In the genomic region with DNA sequence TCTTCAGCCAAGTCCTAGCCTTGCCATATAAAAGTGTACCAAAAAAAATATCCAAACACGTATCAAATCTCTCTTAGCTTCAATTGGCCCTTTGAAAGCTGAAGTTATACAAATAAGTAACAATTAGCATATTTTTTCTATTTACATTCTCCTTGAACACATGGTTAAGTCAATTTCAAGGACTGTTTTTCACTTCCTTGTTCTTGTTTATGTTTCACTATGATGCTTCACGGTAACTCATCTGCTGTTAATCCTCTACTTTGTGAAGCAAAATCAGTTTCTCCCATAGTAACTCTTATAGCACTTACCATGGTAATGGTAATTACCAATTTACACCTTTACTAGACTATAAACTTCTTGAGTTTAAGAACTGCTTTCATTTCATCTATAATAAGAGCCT, we compare ENCODE assay signal across 11 cellular contexts. TPM values are rescaled to one million over a fixed set of nuclear protein-coding genes. Genes with fewer than 3 reads are reported as not detected.
A peak's percentile ranks its signal among the peaks of the same experiment; 100 is the strongest.
DNase-seq lines count a peak whose midpoint lies in the region; ATAC-seq and TF ChIP-seq lines count a peak whose summit lies in the region.
"Had no signal": no experiment of that assay in that cellular context is flagged by ENCODE, and none has a peak within 500 bp of the region (broad histone marks: within the 10 kb centered on the region; RNA-seq: fewer than 3 reads in every experiment).

No MANE protein-coding gene starts in this region.

- H3K4me2 ChIP-seq in OCI-LY7 (ENCODE audit: low read length) = peak overlapping the region; percentile 61

- intact Hi-C loops in OCI-LY7 (cut with micrococcal nuclease; ENCODE audit: unreplicated experiment) = no loop called here
- intact Hi-C loops in left cardiac atrium (cut with DNase I) = no loop called here

- DNase-seq in OCI-LY7 (ENCODE audit: low spot score) (peak; percentile 55), left cardiac atrium (no peak), kidney tubule cell (ENCODE audit: low spot score) (no peak), islet precursor cell (no peak), NCI-H2107 treated with DMSO at 0.1 percent for 48 hours (lab: John Stamatoyannopoulos, UW; ENCODE audit: unreplicated experiment) (no peak)
- DNase-seq: activated naive CD8-positive, alpha-beta T cell treated with anti-CD3 and anti-CD28 coated beads for 36 hours; CD4-positive, alpha-beta T cell; SHP77 had no signal

- peak overlapping the region; percentile 94 for H2AFZ ChIP-seq in OCI-LY7 (ENCODE audit: low read length)

- no peaks in the 10 kb centered on the region for H3K79me2 ChIP-seq in OCI-LY7 (ENCODE audit: insufficient read depth, low read depth, low read length)

- CTCF ChIA-PET in OCI-LY7 (lab: Charles Lee; ENCODE audit: unreplicated experiment) = no interaction called here

- TF ChIP-seq POLR2A in GM18505 (IDR thresholded peaks at IDR 0.05; ENCODE audit: borderline replicate concordance, extremely low read depth, insufficient read depth, insufficient read length) = no peak

- H3K4me3 ChIP-seq in OCI-LY7 (ENCODE audit: low read depth, low read length, poor library complexity, severe bottlenecking) = peak overlapping the region; percentile 47

- no peaks in the 10 kb centered on the region for H4K20me1 ChIP-seq in OCI-LY7 (ENCODE audit: insufficient read depth, low read length)

- H3K36me3 ChIP-seq in OCI-LY7 (ENCODE audit: insufficient read depth, low read length) = no peaks in the 10 kb centered on the region

- H3K9me2 ChIP-seq in OCI-LY7 (ENCODE audit: insufficient read depth, low read length) = no peaks in the 10 kb centered on the region

- ATAC-seq in GM18505 (IDR thresholded peaks at IDR 0.05; ENCODE audit: unreplicated experiment) (peak; percentile 82), GM21367 (IDR thresholded peaks at IDR 0.05; ENCODE audit: unreplicated experiment) (peak; percentile 90), HG03039 (IDR thresholded peaks at IDR 0.05; ENCODE audit: unreplicated experiment) (peak; percentile 64), left cardiac atrium (no peak)

- BruUV-seq in OCI-LY7 (replicated peaks; lab: Mats Ljungman, UMichigan) = no TSS peak

- peak overlapping the region; percentile 9 for H3K27ac ChIP-seq in OCI-LY7 (ENCODE audit: low read depth, low read length, poor library complexity, severe bottlenecking)

- no peaks in the 10 kb centered on the region for H3K9me3 ChIP-seq in OCI-LY7 (ENCODE audit: low read length)

- no peak for TF ChIP-seq CTCF in OCI-LY7 (conservative IDR thresholded peaks at IDR 0.05; ENCODE audit: low read length)

- peaks cover 46% of the 10 kb centered on the region for H3K4me1 ChIP-seq in OCI-LY7 (ENCODE audit: insufficient read depth, low read length, poor library complexity, severe bottlenecking)

- POLR2A ChIA-PET in OCI-LY7 (lab: Charles Lee) = interaction anchor here (0.7 to 2.6 kb wide), 8 partner anchors 9 to 105 kb away, joined by 3 to 10 read pairs (median 4); no protein-coding TSS in a partner anchor

RNA-seq across cellular contexts. Expression of gene SPRED1, which starts 10.6 kb away (rescaled TPM):
- 7.5 and 9.6 TPM in 2 replicates for total RNA-seq in OCI-LY7 (2014; rRNA removed; shearing (Covaris generic))
- total RNA-seq in OCI-LY7 (2022) = 19.9 and 21.1 TPM in 2 replicates
- 10 to 100 TPM; 16.1 to 19.9 TPM for total RNA-seq in left cardiac atrium

Comparison
In these comparisons a context has a peak if more than half of its experiments do, and no peak if none do; other contexts are left out.
1. ATAC-seq: peak in GM18505 (single experiment), GM21367 (single experiment) and HG03039 (single experiment); none in left cardiac atrium (0 of 2).